In the genomic region with DNA sequence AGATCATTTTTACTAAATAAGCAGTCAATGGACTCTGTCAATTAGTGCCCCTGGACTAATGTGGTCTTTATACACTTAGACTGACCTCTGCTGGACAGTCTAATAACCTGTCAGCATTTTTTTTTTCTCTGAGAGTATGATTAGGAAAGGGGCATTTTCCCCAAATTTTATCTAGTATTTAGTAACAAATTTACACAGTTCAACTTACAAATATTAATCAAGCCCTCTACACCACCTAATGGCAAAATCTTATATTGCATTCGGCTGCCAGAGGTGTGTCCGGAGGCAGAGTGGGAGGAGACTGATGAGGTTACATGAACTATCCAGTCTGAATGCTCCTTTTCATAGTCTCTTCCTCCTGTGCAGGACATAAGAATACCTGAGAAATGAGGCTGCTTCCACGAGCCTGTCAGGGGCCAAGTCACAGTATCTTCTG, we compare ENCODE assay signal across 8 cellular contexts. TPM values are rescaled to one million over a fixed set of nuclear protein-coding genes. Genes with fewer than 3 reads are reported as not detected.
DNase-seq lines count a peak whose midpoint lies in the region; ATAC-seq and TF ChIP-seq lines count a peak whose summit lies in the region.

No MANE protein-coding gene starts in this region.

- H3K4me3 Mint-ChIP-seq in progenitor cell of endocrine pancreas (ENCODE audit: low read depth): no peak overlapping the region

- no peaks in the 10 kb centered on the region for H3K27me3 Mint-ChIP-seq in progenitor cell of endocrine pancreas

- no peak overlapping the region for H3K27ac Mint-ChIP-seq in progenitor cell of endocrine pancreas

- H3K36me3 ChIP-seq in PC-9 (ENCODE audit: low read depth): 0 out of 2 replicates have a peak, but pooled peaks cover 3% of the 10 kb centered on the region

- H3K9me2 ChIP-seq in PC-9 (ENCODE audit: insufficient read depth): no peaks in the 10 kb centered on the region

- H3K9me3 Mint-ChIP-seq in progenitor cell of endocrine pancreas (ENCODE audit: low read depth): no peaks in the 10 kb centered on the region

- peak; percentile 85 for TF ChIP-seq CTCF in PC-9 (conservative IDR thresholded peaks at IDR 0.05)
- peak; percentile 84 for TF ChIP-seq CTCF in foreskin keratinocyte (conservative IDR thresholded peaks at IDR 0.05)
- peak; percentile 72 for TF ChIP-seq CTCF in progenitor cell of endocrine pancreas (IDR thresholded peaks at IDR 0.05; ENCODE audit: unreplicated experiment)

- CTCF ChIA-PET in PC-9 (lab: Charles Lee): no interaction called here

- H3K36me3 Mint-ChIP-seq in progenitor cell of endocrine pancreas (ENCODE audit: insufficient read depth): peaks cover 7% of the 10 kb centered on the region

- no TSS peak for BruUV-seq in PC-9 (replicated peaks; lab: Mats Ljungman, UMichigan)

- H3K27ac ChIP-seq in PC-9: no peak overlapping the region
- no peak overlapping the region for H3K27ac ChIP-seq in foreskin keratinocyte

- H3K4me2 ChIP-seq in PC-9: peak overlapping the region; percentile 34

- H3K4me1 ChIP-seq in PC-9 (replicated peaks; ENCODE audit: insufficient read depth) (0 out of 2 replicates have a peak, but pooled peaks cover 3% of the 10 kb centered on the region), foreskin keratinocyte (no peaks in the 10 kb centered on the region)

- H3F3A ChIP-seq in PC-9 (ENCODE audit: insufficient read depth, low read depth): 0 out of 2 replicates have a peak, but pooled peaks cover 7% of the 10 kb centered on the region

- no peak overlapping the region for H3K4me3 ChIP-seq in PC-9

- no peak overlapping the region for H2AFZ ChIP-seq in PC-9

- H3K79me2 ChIP-seq in PC-9 (ENCODE audit: low read depth): no peaks in the 10 kb centered on the region

- ATAC-seq in GM19351 (IDR thresholded peaks at IDR 0.05; ENCODE audit: unreplicated experiment) (peak; percentile 62), foreskin keratinocyte (peak; percentile 99)

- DNase-seq in COLO829 (ENCODE audit: low spot score) (peak; percentile 4), HS-27A (ENCODE audit: low read depth) (peak; percentile 27), PC-9 (peak; percentile 70 to 77), activated T-helper 1 cell treated with Interleukin-2 at 50 U/mL for 16 hours (ENCODE audit: low read depth) (peak; percentile 13), foreskin keratinocyte (peak; percentile 59 to 78), progenitor cell of endocrine pancreas (ENCODE audit: low spot score, unreplicated experiment) (no peak), NCI-H187 treated with DMSO at 0.1 percent for 48 hours (lab: John Stamatoyannopoulos, UW) (no peak)

- intact Hi-C loops in PC-9 (cut with micrococcal nuclease; ENCODE audit: unreplicated experiment): loop anchor here (1.0 to 5.0 kb wide), 4 partner anchors 290 to 450 kb away; no protein-coding TSS in a partner anchor

- POLR2A ChIA-PET in PC-9 (lab: Charles Lee; ENCODE audit: unreplicated experiment): no interaction called here

- peaks cover 8% of the 10 kb centered on the region for H3K4me1 Mint-ChIP-seq in progenitor cell of endocrine pancreas (ENCODE audit: low read depth)

- H4K20me1 ChIP-seq in PC-9 (ENCODE audit: insufficient read depth): no peaks in the 10 kb centered on the region

- no peaks in the 10 kb centered on the region for H3K27me3 ChIP-seq in PC-9 (ENCODE audit: insufficient read depth, low read depth)
- H3K27me3 ChIP-seq in foreskin keratinocyte: no peaks in the 10 kb centered on the region

- H3K9me3 ChIP-seq in PC-9 (ENCODE audit: insufficient read depth, low read depth): no peaks in the 10 kb centered on the region

RNA-seq across cellular contexts. Expression of a gene that starts 36.0 kb away (rescaled TPM):
- 0.79 TPM in 1 of 2 replicates, not detected in the other for total RNA-seq in PC-9 (2021)
- 0.07 and 0.41 TPM in 2 replicates for total RNA-seq in foreskin keratinocyte
- polyA plus RNA-seq in foreskin keratinocyte: 0.11 and 0.19 TPM in 2 replicates
- 9.2 and 9.9 TPM in 2 replicates for total RNA-seq in progenitor cell of endocrine pancreas

RNA-seq across cellular contexts. Expression of a gene that starts 43.8 kb away (rescaled TPM):
- total RNA-seq in PC-9 (2021) (28.7 and 31.7 TPM in 2 replicates), foreskin keratinocyte (16.3 and 18.4 TPM in 2 replicates), progenitor cell of endocrine pancreas (24.4 and 25.9 TPM in 2 replicates)
- polyA plus RNA-seq in foreskin keratinocyte: 13.0 and 16.1 TPM in 2 replicates

RNA-seq across cellular contexts. Expression of a gene that starts 44.0 kb away (rescaled TPM):
- total RNA-seq in PC-9 (2021): 15.6 and 18.1 TPM in 2 replicates
- total RNA-seq in foreskin keratinocyte: 5.0 and 10.9 TPM in 2 replicates
- polyA plus RNA-seq in foreskin keratinocyte: 4.6 and 8.4 TPM in 2 replicates
- total RNA-seq in progenitor cell of endocrine pancreas: 26.9 and 28.9 TPM in 2 replicates

Comparison
In these comparisons a context has a peak if more than half of its experiments do, and no peak if none do; other contexts are left out.
1. DNase-seq: peak in COLO829 (single experiment), HS-27A (single experiment), PC-9 (2 of 2), activated T-helper 1 cell treated with Interleukin-2 at 50 U/mL for 16 hours (single experiment) and foreskin keratinocyte (2 of 2); none in progenitor cell of endocrine pancreas (single experiment) and NCI-H187 treated with DMSO at 0.1 percent for 48 hours (single experiment).
2. Peak in every context shown above with its lines, with median percentiles within 50 percentile points of each other: CTCF ChIP-seq.